ENCODE assay signal across 18 cellular contexts in genomic region chr7:55440040-55440690, GRCh38.
DNase-seq lines count a peak whose midpoint lies in the region; ATAC-seq, FAIRE-seq and TF ChIP-seq lines count a peak whose summit lies in the region.
"Had no signal": no experiment of that assay in that cellular context is flagged by ENCODE, and none has a peak within 500 bp of the region (broad histone marks: within the 10 kb centered on the region; RNA-seq: fewer than 3 reads in every experiment).

No MANE protein-coding gene starts in this region.

- CTCF ChIA-PET in A549 (lab: Yijun Ruan, JAX): no interaction called here
- CTCF ChIA-PET in CD4-positive, alpha-beta T cell (lab: Charles Lee): no interaction called here

- H3K4me1 ChIP-seq in A549 (no peaks in the 10 kb centered on the region), right cardiac atrium (ENCODE audit: control insufficient read depth, insufficient read depth, low read length) (no peaks in the 10 kb centered on the region)
- H3K4me1 ChIP-seq: right lobe of liver had no signal

- H3K36me3 Mint-ChIP-seq in CD4-positive, alpha-beta T cell (ENCODE audit: low read depth): no peaks in the 10 kb centered on the region

- H3K9me3 ChIP-seq in A549 (no peaks in the 10 kb centered on the region), right cardiac atrium (ENCODE audit: control insufficient read depth, low read length) (no peaks in the 10 kb centered on the region)
- no peaks in the 10 kb centered on the region for H3K9me3 ChIP-seq in CD4-positive, alpha-beta T cell (ENCODE audit: control insufficient read depth, low read length)
- H3K9me3 ChIP-seq: right lobe of liver had no signal

- no peaks in the 10 kb centered on the region for H3K27me3 Mint-ChIP-seq in CD4-positive, alpha-beta T cell
- H3K27me3 Mint-ChIP-seq: activated naive CD4-positive, alpha-beta T cell treated with anti-CD3 and anti-CD28 coated beads, Interleukin-2, amount 10 ng/mL, durations not matched to agents 7 days and 5 days; activated T-cell treated with anti-CD3 and anti-CD28 coated beads, Interleukin-2, amount 50 U/mL, for 24 hours had no signal

- H3K9me3 Mint-ChIP-seq in CD4-positive, alpha-beta T cell: no peaks in the 10 kb centered on the region
- H3K9me3 Mint-ChIP-seq: activated naive CD4-positive, alpha-beta T cell treated with anti-CD3 and anti-CD28 coated beads, Interleukin-2, amount 10 ng/mL, durations not matched to agents 7 days and 5 days; activated T-cell treated with anti-CD3 and anti-CD28 coated beads, Interleukin-2, amount 50 U/mL, for 24 hours; H9 had no signal

- TF ChIP-seq CTCF in A549 (IDR thresholded peaks at IDR 0.05): no peak
- TF ChIP-seq CTCF in CD4-positive, alpha-beta T cell (IDR thresholded peaks at IDR 0.05): no peak

- H3K4me1 Mint-ChIP-seq in CD4-positive, alpha-beta T cell (ENCODE audit: low read depth): peaks cover 56% of the 10 kb centered on the region

- H3K4me2 ChIP-seq in A549: no peak overlapping the region
- H3K4me2 ChIP-seq: KMS-11 had no signal

- ATAC-seq in A549 (peak; percentile 6 to 17; a peak in 2 of 6 replicates), SK-N-SH treated with all-trans-retinoic acid at 6 μM for 48 hours (peak; percentile 2; the same call in 1 of the 3 replicates), right cardiac atrium (peak; percentile 15 to 38), GM18519 (IDR thresholded peaks at IDR 0.05; ENCODE audit: low FRiP score, unreplicated experiment) (no peak), GM21723 (IDR thresholded peaks at IDR 0.05; ENCODE audit: unreplicated experiment) (no peak)
- no peak for ATAC-seq in CD4-positive, alpha-beta T cell (ENCODE audit: poor library complexity)
- ATAC-seq: left colon had no signal

- H3K4me3 ChIP-seq in A549: no peak overlapping the region
- H3K4me3 ChIP-seq in right cardiac atrium (ENCODE audit: low read length): no peak overlapping the region
- H3K4me3 ChIP-seq: right lobe of liver had no signal

- no peak for FAIRE-seq in A549 (lab: Jason Lieb, UNC)
- FAIRE-seq: colon had no signal

- H3K27ac ChIP-seq in A549 (no peak overlapping the region), right cardiac atrium (ENCODE audit: low read length) (no peak overlapping the region)
- H3K27ac ChIP-seq in CD4-positive, alpha-beta T cell (ENCODE audit: low read depth, low read length): no peak overlapping the region
- H3K27ac ChIP-seq: KMS-11, right lobe of liver had no signal

- TF ChIP-seq RAD21 in A549 (conservative IDR thresholded peaks at IDR 0.05 in 1 of 2, IDR thresholded peaks at IDR 0.05 in 1 of 2): no peak

- 63% methylated on average over 12 of the region's 13 CpGs for WGBS in A549 (ENCODE audit: missing lambda C conversion rate)
- WGBS in right cardiac atrium: 73% methylated on average over 13 of the region's 13 CpGs

- no peak for TF ChIP-seq EP300 in A549 (IDR thresholded peaks at IDR 0.05)

- DNase-seq in A549 (ENCODE audit: low read depth in 1 of 2, low spot score in 1 of 2): no peak
- no peak for DNase-seq in CD4-positive, alpha-beta T cell
- DNase-seq in right cardiac atrium: no peak
- DNase-seq in NCI-H510A (lab: John Stamatoyannopoulos, UW): no peak
- DNase-seq in OCI-M2 (lab: John Stamatoyannopoulos, UW; ENCODE audit: unreplicated experiment): no peak
- DNase-seq: activated CD4-positive, alpha-beta T cell treated with anti-CD3 and anti-CD28 coated beads, Interleukin-2, amount 50 U/mL, for 4 hours; activated naive CD4-positive, alpha-beta T cell treated with anti-CD3 and anti-CD28 coated beads, Interleukin-2, amount 10 ng/mL, durations not matched to agents 7 days and 5 days; activated T-cell treated with anti-CD3 and anti-CD28 coated beads, Interleukin-2, amount 50 U/mL, for 24 hours; H9; left colon; NCI-H1436 treated with DMSO at 0.1 percent for 48 hours; right lobe of liver; SIG-M5 had no signal

- no peaks in the 10 kb centered on the region for H3K27me3 ChIP-seq in CD4-positive, alpha-beta T cell (ENCODE audit: control insufficient read depth, insufficient read depth, low read length)
- no peaks in the 10 kb centered on the region for H3K27me3 ChIP-seq in right cardiac atrium (ENCODE audit: control insufficient read depth, insufficient read depth)
- H3K27me3 ChIP-seq: right lobe of liver had no signal

- peak overlapping the region; percentile 28 for H3K27ac Mint-ChIP-seq in CD4-positive, alpha-beta T cell
- H3K27ac Mint-ChIP-seq: activated naive CD4-positive, alpha-beta T cell treated with anti-CD3 and anti-CD28 coated beads, Interleukin-2, amount 10 ng/mL, durations not matched to agents 7 days and 5 days had no signal

- intact Hi-C loops in CD4-positive, alpha-beta T cell (cut with DNase I, micrococcal nuclease): no loop called here
- intact Hi-C loops in right cardiac atrium (cut with DNase I): no loop called here

- POLR2A ChIA-PET in A549 (lab: Yijun Ruan, JAX): no interaction called here
- POLR2A ChIA-PET in CD4-positive, alpha-beta T cell (lab: Charles Lee): interaction anchor here (0.8 to 2.0 kb wide), 3 partner anchors 13 to 134 kb away, joined by 3 to 8 read pairs (median 7); no protein-coding TSS in a partner anchor

- no peak overlapping the region for H3K4me3 Mint-ChIP-seq in CD4-positive, alpha-beta T cell
- H3K4me3 Mint-ChIP-seq: activated naive CD4-positive, alpha-beta T cell treated with anti-CD3 and anti-CD28 coated beads, Interleukin-2, amount 10 ng/mL, durations not matched to agents 7 days and 5 days; activated T-cell treated with anti-CD3 and anti-CD28 coated beads, Interleukin-2, amount 50 U/mL, for 24 hours; H9 had no signal

- no peak for TF ChIP-seq POLR2A in A549 (IDR thresholded peaks at IDR 0.05; ENCODE audit: low read length)

TF ChIP-seq in A549, 52 proteins besides CTCF, POLR2A, EP300 and RAD21:
- TF ChIP-seq FOSL2 (IDR thresholded peaks at IDR 0.05): no peak
- no peak for TF ChIP-seq FOSL2 (CRISPR knock-in tag; IDR thresholded peaks at IDR 0.05)
- no peak for TF ChIP-seq CHD2 (IDR thresholded peaks at IDR 0.05; ENCODE audit: low read length, partially characterized antibody)
- no peak for TF ChIP-seq ESRRA (IDR thresholded peaks at IDR 0.05; ENCODE audit: borderline replicate concordance, low read length)
- no peak for TF ChIP-seq PHF8 (IDR thresholded peaks at IDR 0.05; ENCODE audit: borderline replicate concordance, low read depth)
- TF ChIP-seq PBX3 (IDR thresholded peaks at IDR 0.05): no peak
- no peak for TF ChIP-seq HES2 (IDR thresholded peaks at IDR 0.05)
- TF ChIP-seq KDM5A (IDR thresholded peaks at IDR 0.05): no peak
- TF ChIP-seq ZSCAN20 (CRISPR knock-in tag; IDR thresholded peaks at IDR 0.05): no peak
- TF ChIP-seq CHD4 (IDR thresholded peaks at IDR 0.05; ENCODE audit: borderline replicate concordance): no peak
- no peak for TF ChIP-seq HEYL (CRISPR knock-in tag; IDR thresholded peaks at IDR 0.05)

TF ChIP-seq in SK-N-SH treated with all-trans-retinoic acid at 6 μM for 48 hours, 23 proteins besides CTCF, POLR2A, EP300 and RAD21 (continues in another document):
- TF ChIP-seq ESRRG (CRISPR knock-in tag; IDR thresholded peaks at IDR 0.05) (no peak), ZNF565 (CRISPR knock-in tag; conservative IDR thresholded peaks at IDR 0.05; ENCODE audit: low read depth) (no peak), GLIS3 (CRISPR knock-in tag; IDR thresholded peaks at IDR 0.05) (no peak), PATZ1 (CRISPR knock-in tag; IDR thresholded peaks at IDR 0.05; ENCODE audit: borderline replicate concordance) (no peak), ZFP3 (CRISPR knock-in tag; IDR thresholded peaks at IDR 0.05) (no peak), OSR1 (CRISPR knock-in tag; IDR thresholded peaks at IDR 0.05) (no peak), TOX (CRISPR knock-in tag; IDR thresholded peaks at IDR 0.05; ENCODE audit: borderline replicate concordance) (no peak), TCF4 (CRISPR knock-in tag; IDR thresholded peaks at IDR 0.05; ENCODE audit: borderline replicate concordance) (no peak), CSDC2 (CRISPR knock-in tag; IDR thresholded peaks at IDR 0.05) (no peak), ARNTL (CRISPR knock-in tag; IDR thresholded peaks at IDR 0.05; ENCODE audit: borderline replicate concordance, low read depth) (no peak), TSHZ2 (CRISPR knock-in tag; IDR thresholded peaks at IDR 0.05) (no peak), PPARA (CRISPR knock-in tag; IDR thresholded peaks at IDR 0.05; ENCODE audit: borderline replicate concordance) (no peak)

Comparison
In these comparisons a context has a peak if more than half of its experiments do, and no peak if none do; other contexts are left out.
1. ATAC-seq: peak in A549 (2 of 2), SK-N-SH treated with all-trans-retinoic acid at 6 μM for 48 hours (single experiment) and right cardiac atrium (2 of 2); none in CD4-positive, alpha-beta T cell (single experiment), GM18519 (single experiment) and GM21723 (single experiment).